In genomic region chr5:133708451-133708850, GRCh38 we compare ENCODE assay signal across 20 cellular contexts.
"Had no signal": no experiment of that assay in that cellular context is flagged by ENCODE, and none has a peak within 500 bp of the region (broad histone marks: within the 10 kb centered on the region; RNA-seq: fewer than 3 reads in every experiment).

No MANE protein-coding gene starts in this region.

- H3K4me3 ChIP-seq: adrenal gland, breast epithelium, esophagus muscularis mucosa, gastroesophageal sphincter, heart left ventricle, skin epidermis, stomach, testis, upper lobe of right lung had no signal

- H3K9me3 ChIP-seq: adrenal gland, breast epithelium, esophagus muscularis mucosa, gastroesophageal sphincter, heart left ventricle, stomach, testis, upper lobe of right lung had no signal

- H3K27me3 ChIP-seq: adrenal gland, breast epithelium, esophagus muscularis mucosa, heart left ventricle, stomach, testis, upper lobe of right lung had no signal

- ATAC-seq: activated CD8-positive, alpha-beta T cell treated with anti-CD3 and anti-CD28 coated beads for 36 hours; activated naive CD4-positive, alpha-beta T cell treated with anti-CD3 and anti-CD28 coated beads, Interleukin-2, amount 50 U/mL, for 72 hours; gastroesophageal sphincter; heart left ventricle; left colon; upper lobe of right lung had no signal

- H3K4me1 ChIP-seq: adrenal gland, breast epithelium, testis had no signal

- H3K36me3 ChIP-seq: adrenal gland, breast epithelium, esophagus muscularis mucosa, gastroesophageal sphincter, heart left ventricle, stomach, upper lobe of right lung had no signal

- H3K27ac ChIP-seq: adrenal gland, breast epithelium, esophagus muscularis mucosa, gastroesophageal sphincter, heart left ventricle, skin epidermis, stomach, testis, upper lobe of right lung had no signal

- DNase-seq: activated B cell treated with CpG ODN at 0.5 μM for 24 hours; activated CD4-positive, alpha-beta T cell treated with anti-CD3 and anti-CD28 coated beads for 48 hours; activated CD8-positive, alpha-beta T cell treated with anti-CD3 and anti-CD28 coated beads for 36 hours; activated gamma-delta T cell treated with Interleukin-2 at 50 U/mL for 16 hours; effector CD4-positive, alpha-beta T cell; heart left ventricle; left colon; stimulated activated CD4-positive, alpha-beta T cell treated with anti-CD3 and anti-CD28 coated beads, Interleukin-15, amount 100 ng/mL, for 24 hours; stimulated activated CD4-positive, alpha-beta T cell treated with anti-CD3 and anti-CD28 coated beads, Interleukin-2, amount 100 ng/mL, for 48 hours; stomach; T-helper 1 cell; T-helper 9 cell; testis; upper lobe of right lung had no signal
